Comparison of ENCODE assay signal across 10 cellular contexts in genomic region chr19:55365245-55365644, GRCh38. TPM values are rescaled to one million over a fixed set of nuclear protein-coding genes. Genes with fewer than 3 reads are reported as not detected.
"Had no signal": no experiment of that assay in that cellular context is flagged by ENCODE, and none has a peak within 500 bp of the region (broad histone marks: within the 10 kb centered on the region; RNA-seq: fewer than 3 reads in every experiment).

No MANE protein-coding gene starts in this region.

- H3K9me3 ChIP-seq: HAP-1 had no signal

- H3K36me3 ChIP-seq: HAP-1 had no signal

- H3K4me1 ChIP-seq: HAP-1 had no signal

- ATAC-seq: HCT116, K562 had no signal

- H3K27ac ChIP-seq: GM23248 had no signal

- DNase-seq: GM23248, GOT3, H7, IMR-90, KG1 had no signal

- H3K4me3 ChIP-seq: GM23248, HAP-1, K562 had no signal

- FAIRE-seq: K562 had no signal

- H3K9ac ChIP-seq: GM23248 had no signal

RNA-seq across cellular contexts. Expression of gene GARIN5B, which starts 2.2 kb away (rescaled TPM):
- total RNA-seq: GM23248, H4, H7, HT-29, IMR-90, K562 had no signal
- polyA plus RNA-seq: GM23248, IMR-90, K562 had no signal

RNA-seq across cellular contexts. Expression of gene IL11, which starts 5.0 kb away (rescaled TPM):
- total RNA-seq: K562 had no signal

RNA-seq across cellular contexts. Expression of gene COX6B2, which starts 10.7 kb away (rescaled TPM):
- total RNA-seq: GM23248, IMR-90 had no signal
- polyA plus RNA-seq: GM23248 had no signal

RNA-seq across cellular contexts. Expression of gene TMEM190, which starts 11.4 kb away (rescaled TPM):
- total RNA-seq: GM23248, H4, H7, HT-29, IMR-90, K562 had no signal
- polyA plus RNA-seq: GM23248, K562 had no signal

RNA-seq across cellular contexts. Expression of gene TMEM238, which starts 18.8 kb away (rescaled TPM):
- total RNA-seq: H4, IMR-90 had no signal
- polyA plus RNA-seq: GM23248, IMR-90 had no signal
